ENCODE assay signal across 7 cellular contexts in the genomic region with DNA sequence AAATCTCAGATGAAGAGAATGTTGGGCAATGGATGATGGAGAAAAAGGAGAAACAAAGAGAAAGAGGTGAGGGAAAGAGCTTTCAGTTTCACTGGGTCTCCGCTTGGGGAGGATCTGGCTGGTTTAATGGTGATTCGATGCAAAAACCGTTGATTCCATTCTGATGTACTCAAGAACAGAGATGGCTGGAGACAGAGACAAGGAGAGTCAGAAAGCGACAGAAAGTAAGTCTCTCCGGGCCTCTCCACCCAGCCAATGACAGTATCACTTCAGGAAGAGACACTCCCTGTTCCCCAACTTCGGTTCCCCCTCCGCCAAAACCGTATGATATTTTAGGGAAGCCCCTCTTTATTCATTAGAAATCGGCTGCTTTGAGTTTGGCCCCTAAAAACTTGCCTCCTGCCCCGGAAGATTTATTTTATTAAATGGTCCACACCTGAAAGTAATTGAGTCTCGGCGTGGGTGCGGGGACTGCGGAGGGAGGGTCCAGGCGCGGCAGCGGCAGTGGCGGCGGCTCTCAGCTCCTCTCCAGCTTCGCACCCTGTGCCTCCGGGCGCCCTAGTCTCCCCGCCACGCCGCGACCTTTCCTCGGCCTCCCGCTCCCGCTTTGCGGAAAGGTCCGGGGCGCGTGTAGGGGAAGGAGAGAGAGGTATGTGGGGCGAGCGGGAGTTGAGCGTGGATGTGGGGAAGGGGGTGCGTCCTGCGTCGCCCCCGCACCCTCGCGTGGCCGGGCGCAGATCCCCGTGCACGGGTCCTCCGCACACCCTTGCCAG. TPM values are rescaled to one million over a fixed set of nuclear protein-coding genes. Genes with fewer than 3 reads are reported as not detected.
A peak's percentile ranks its signal among the peaks of the same experiment; 100 is the strongest.
DNase-seq lines count a peak whose midpoint lies in the region; ATAC-seq and TF ChIP-seq lines count a peak whose summit lies in the region.

No MANE protein-coding gene starts in this region.

- H3K36me3 ChIP-seq in HAP-1 (replicated peaks) (no peaks in the 10 kb centered on the region), left lung (no peaks in the 10 kb centered on the region)

- H3K4me1 ChIP-seq in HAP-1 = peaks cover 7% of the 10 kb centered on the region
- H3K4me1 ChIP-seq in left lung = peaks cover 0 to 21% of the 10 kb centered on the region in 2 donors

- H3K9me3 ChIP-seq in HAP-1 (no peaks in the 10 kb centered on the region), left lung (no peaks in the 10 kb centered on the region)

- in situ Hi-C loops in HAP-1 (cut with MboI; ENCODE audit: low sequenced_read_pairs) = no loop called here

- no peak for DNase-seq in HAP-1 (ENCODE audit: low spot score in 2 of 2)
- no peak for DNase-seq in activated naive CD4-positive, alpha-beta T cell treated with anti-CD3 and anti-CD28 coated beads, Interleukin-2, amount 50 U/mL, for 72 hours (ENCODE audit: low spot score in 2 of 2)
- no peak for DNase-seq in left lung
- DNase-seq in GOT3 (lab: John Stamatoyannopoulos, UW) = no peak

- no peaks in the 10 kb centered on the region for H3K9me3 Mint-ChIP-seq in activated naive CD4-positive, alpha-beta T cell treated with anti-CD3 and anti-CD28 coated beads, Interleukin-2, amount 50 U/mL, for 72 hours
- H3K9me3 Mint-ChIP-seq in stimulated activated naive CD8-positive, alpha-beta T cell treated with anti-CD3 and anti-CD28 coated beads, Interleukin-15, Interleukin-2, amounts not matched to agents 100 ng/mL and 50 ng/mL, for 24 hours = no peaks in the 10 kb centered on the region

- intact Hi-C loops in left lung (cut with DNase I) = no loop called here

- peak overlapping the region; percentile 27 to 70 for H3K27ac Mint-ChIP-seq in activated naive CD4-positive, alpha-beta T cell treated with anti-CD3 and anti-CD28 coated beads, Interleukin-2, amount 50 U/mL, for 72 hours
- no peak overlapping the region for H3K27ac Mint-ChIP-seq in stimulated activated naive CD8-positive, alpha-beta T cell treated with anti-CD3 and anti-CD28 coated beads, Interleukin-15, Interleukin-2, amounts not matched to agents 100 ng/mL and 50 ng/mL, for 24 hours

- peak overlapping the region; percentile 21 for H3K4me3 ChIP-seq in HAP-1
- H3K4me3 ChIP-seq in left lung = peak overlapping the region; percentile 47 to 54

- H3K4me1 Mint-ChIP-seq in stimulated activated naive CD8-positive, alpha-beta T cell treated with anti-CD3 and anti-CD28 coated beads, Interleukin-15, Interleukin-2, amounts not matched to agents 100 ng/mL and 50 ng/mL, for 24 hours (ENCODE audit: low read depth) = peaks cover 16% of the 10 kb centered on the region

- H3K27me3 Mint-ChIP-seq in stimulated activated naive CD8-positive, alpha-beta T cell treated with anti-CD3 and anti-CD28 coated beads, Interleukin-15, Interleukin-2, amounts not matched to agents 100 ng/mL and 50 ng/mL, for 24 hours = peaks cover 67% of the 10 kb centered on the region

- H3K4me3 Mint-ChIP-seq in stimulated activated naive CD8-positive, alpha-beta T cell treated with anti-CD3 and anti-CD28 coated beads, Interleukin-15, Interleukin-2, amounts not matched to agents 100 ng/mL and 50 ng/mL, for 24 hours = peak overlapping the region; percentile 75

- no peak for TF ChIP-seq CTCF in left lung (IDR thresholded peaks at IDR 0.05)

- H3K27me3 ChIP-seq in HAP-1 (ENCODE audit: low read depth) = peaks cover 56% of the 10 kb centered on the region
- H3K27me3 ChIP-seq in left lung = peaks cover 7 to 59% of the 10 kb centered on the region in 2 donors

- ATAC-seq in activated naive CD4-positive, alpha-beta T cell treated with anti-CD3 and anti-CD28 coated beads, Interleukin-2, amount 50 U/mL, for 72 hours = peak; percentile 6 to 25
- ATAC-seq in left lung = peak; percentile 40
- ATAC-seq in GM21529 (IDR thresholded peaks at IDR 0.05; ENCODE audit: unreplicated experiment) = no peak
- no peak for ATAC-seq in GM21367 (IDR thresholded peaks at IDR 0.05; ENCODE audit: unreplicated experiment)

- peak overlapping the region in 1 of 2 donors; percentile 58 for H3K27ac ChIP-seq in left lung

- peaks cover 6 to 11% of the 10 kb centered on the region in 2 donors for H3K36me3 Mint-ChIP-seq in activated naive CD4-positive, alpha-beta T cell treated with anti-CD3 and anti-CD28 coated beads, Interleukin-2, amount 50 U/mL, for 72 hours
- no peaks in the 10 kb centered on the region for H3K36me3 Mint-ChIP-seq in stimulated activated naive CD8-positive, alpha-beta T cell treated with anti-CD3 and anti-CD28 coated beads, Interleukin-15, Interleukin-2, amounts not matched to agents 100 ng/mL and 50 ng/mL, for 24 hours (ENCODE audit: low read depth)

RNA-seq across cellular contexts. Expression of gene ALX3, which starts 13.2 kb away (rescaled TPM):
- total RNA-seq in activated naive CD4-positive, alpha-beta T cell treated with anti-CD3 and anti-CD28 coated beads, Interleukin-2, amount 50 U/mL, for 72 hours = not detected
- not detected for total RNA-seq in left lung

RNA-seq across cellular contexts. Expression of gene UBL4B, which starts 28.6 kb away (rescaled TPM):
- not detected for total RNA-seq in activated naive CD4-positive, alpha-beta T cell treated with anti-CD3 and anti-CD28 coated beads, Interleukin-2, amount 50 U/mL, for 72 hours
- not detected for total RNA-seq in left lung

RNA-seq across cellular contexts. Expression of gene STRIP1, which starts 49.2 kb away (rescaled TPM):
- 10 to 100 TPM; 26.5 to 39.8 TPM for total RNA-seq in activated naive CD4-positive, alpha-beta T cell treated with anti-CD3 and anti-CD28 coated beads, Interleukin-2, amount 50 U/mL, for 72 hours
- total RNA-seq in left lung = 10 to 100 TPM; 32.7 to 33.9 TPM

Comparison
In these comparisons a context has a peak if more than half of its experiments do, and no peak if none do; other contexts are left out.
1. ATAC-seq: peak in activated naive CD4-positive, alpha-beta T cell treated with anti-CD3 and anti-CD28 coated beads, Interleukin-2, amount 50 U/mL, for 72 hours (2 of 2) and left lung (single experiment); none in GM21529 (single experiment) and GM21367 (single experiment).